8 cellular contexts compared by ENCODE assay signal in the genomic region with DNA sequence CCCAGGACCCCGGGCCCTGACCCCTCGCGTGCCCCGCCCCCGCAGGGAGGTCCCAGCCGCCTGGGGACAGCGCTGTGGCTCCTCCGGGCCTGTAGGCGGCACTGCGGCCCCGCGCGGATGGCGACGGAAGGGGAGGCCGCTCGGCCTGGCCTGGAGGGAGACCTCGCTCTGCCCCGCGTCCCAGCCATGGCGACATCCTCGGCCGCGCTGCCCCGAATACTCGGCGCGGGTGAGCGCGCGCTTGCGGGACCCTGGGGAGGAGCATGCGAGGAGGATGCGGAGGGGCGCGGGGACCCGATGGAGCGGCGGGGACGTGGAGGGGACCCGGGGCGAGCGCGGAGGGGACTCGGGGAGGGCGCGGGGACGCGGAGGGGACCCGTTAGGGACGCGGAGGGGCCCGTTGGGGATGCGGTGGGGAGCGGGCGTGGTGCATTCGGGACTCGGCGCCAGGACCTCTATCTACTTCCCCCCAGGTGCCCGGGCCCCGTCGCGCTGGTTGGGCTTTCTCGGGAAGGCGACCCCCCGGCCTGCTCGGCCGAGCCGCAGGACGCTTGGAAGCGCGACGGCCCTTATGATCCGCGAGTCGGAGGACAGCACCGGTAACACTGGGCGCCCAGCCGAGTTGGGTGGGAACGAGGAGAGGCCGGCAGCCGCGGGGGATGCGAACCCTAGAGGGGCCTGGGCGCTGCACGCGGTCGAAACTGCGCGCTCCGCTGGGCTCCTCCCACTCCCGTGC. TPM values are rescaled to one million over a fixed set of nuclear protein-coding genes. Genes with fewer than 3 reads are reported as not detected.
DNase-seq lines count a peak whose midpoint lies in the region; ATAC-seq, FAIRE-seq and TF ChIP-seq lines count a peak whose summit lies in the region.

Gene MRPS2, plus strand, starts transcription at position 158 of the 736 bp plus-strand sequence. Its CDS starts 29 bp downstream, at position 187.

- peak; percentile 76 for ATAC-seq in HG02571 (IDR thresholded peaks at IDR 0.05; ENCODE audit: unreplicated experiment)

- H2AFZ ChIP-seq in astrocyte (ENCODE audit: low read depth, low read length) (peak within 1 kb of the TSS; percentile 87), hepatocyte (peak within 1 kb of the TSS; percentile 95)

- peak within 1 kb of the TSS; percentile 75 for H3K27ac Mint-ChIP-seq in astrocyte (ENCODE audit: unreplicated experiment)

- no peak for FAIRE-seq in astrocyte (lab: Jason Lieb, UNC)

- TF ChIP-seq POLR2A in GM10847 (IDR thresholded peaks at IDR 0.05; ENCODE audit: extremely low read depth, insufficient read length) = peak; percentile 81

- H3K4me3 ChIP-seq in astrocyte (ENCODE audit: insufficient read depth, low read depth, low read length) (peak within 1 kb of the TSS; percentile 68), hepatocyte (peak within 1 kb of the TSS; percentile 92), retinal pigment epithelial cell (ENCODE audit: low read length) (peak within 1 kb of the TSS; percentile 74)

- H3K36me3 ChIP-seq in astrocyte (ENCODE audit: insufficient read depth, low read length) = no peaks in the 10 kb centered on the region
- H3K36me3 ChIP-seq in hepatocyte (replicated peaks; ENCODE audit: insufficient read depth, low read depth) = no peaks in the 10 kb centered on the region

- H3K9me3 ChIP-seq in astrocyte (ENCODE audit: insufficient read depth, low read depth, low read length) (no peaks in the 10 kb centered on the region), hepatocyte (ENCODE audit: low read depth) (no peaks in the 10 kb centered on the region)

- 2% methylated on average over 41 of the region's 92 CpGs for WGBS in hepatocyte (ENCODE audit: low lambda C conversion rate, missing lambda C conversion rate)

- H3K4me3 Mint-ChIP-seq in astrocyte (ENCODE audit: unreplicated experiment) = peak within 1 kb of the TSS; percentile 89

- H3K9me2 ChIP-seq in hepatocyte (replicated peaks; ENCODE audit: insufficient read depth) = no peaks in the 10 kb centered on the region

- peaks cover 27% of the 10 kb centered on the region for H3K79me2 ChIP-seq in astrocyte (ENCODE audit: insufficient read depth, low read length)
- H3K79me2 ChIP-seq in hepatocyte = peaks cover 17% of the 10 kb centered on the region

- peaks cover 41% of the 10 kb centered on the region for H4K20me1 ChIP-seq in astrocyte (ENCODE audit: insufficient read depth, low read length)
- H4K20me1 ChIP-seq in hepatocyte (ENCODE audit: insufficient read depth, poor library complexity, severe bottlenecking) = peaks cover 5% of the 10 kb centered on the region

- H3K4me1 ChIP-seq in astrocyte (ENCODE audit: insufficient read depth, low read length) (peaks cover 14% of the 10 kb centered on the region), hepatocyte (ENCODE audit: insufficient read depth) (peaks cover 7% of the 10 kb centered on the region)

- DNase-seq in NCI-H1092 (lab: John Stamatoyannopoulos, UW) (peak; percentile 77), T-helper 22 cell (ENCODE audit: low read depth) (peak; percentile 67), astrocyte (ENCODE audit: low read depth) (peak; percentile 73), hepatocyte (ENCODE audit: low spot score) (peak; percentile 95), retinal pigment epithelial cell (ENCODE audit: low read depth) (peak; percentile 39), OCI-M2 (lab: John Stamatoyannopoulos, UW; ENCODE audit: unreplicated experiment) (no peak)

- peak within 1 kb of the TSS; percentile 93 for H3K4me2 ChIP-seq in astrocyte (ENCODE audit: low read length)
- H3K4me2 ChIP-seq in hepatocyte = peak within 1 kb of the TSS; percentile 99

- peak within 1 kb of the TSS; percentile 89 for H3K9ac ChIP-seq in astrocyte (ENCODE audit: low read length)

- no peaks in the 10 kb centered on the region for H3K9me3 Mint-ChIP-seq in astrocyte (ENCODE audit: unreplicated experiment)

- H3K27me3 Mint-ChIP-seq in astrocyte (ENCODE audit: low read depth, unreplicated experiment) = no peaks in the 10 kb centered on the region

- H3K27me3 ChIP-seq in astrocyte (ENCODE audit: insufficient read depth, low read length) (no peaks in the 10 kb centered on the region), hepatocyte (no peaks in the 10 kb centered on the region)

- TF ChIP-seq CTCF in astrocyte (IDR thresholded peaks at IDR 0.05; ENCODE audit: insufficient read depth, low read depth, low read length) (peak; percentile 37), hepatocyte (IDR thresholded peaks at IDR 0.05; ENCODE audit: poor library complexity) (peak; percentile 90), retinal pigment epithelial cell (conservative IDR thresholded peaks at IDR 0.05; ENCODE audit: low read depth, low read length) (peak; percentile 79)

- H3K27ac ChIP-seq in astrocyte (ENCODE audit: low read depth, low read length) (peak within 1 kb of the TSS; percentile 66), hepatocyte (peak within 1 kb of the TSS; percentile 86)

- H3K36me3 Mint-ChIP-seq in astrocyte (ENCODE audit: low read depth, unreplicated experiment) = peaks cover 11% of the 10 kb centered on the region

- H3K4me1 Mint-ChIP-seq in astrocyte (ENCODE audit: low read depth, unreplicated experiment) = peaks cover 7% of the 10 kb centered on the region

RNA-seq across cellular contexts. Expression of gene MRPS2, which starts in this region (rescaled TPM):
- total RNA-seq in astrocyte (35.8 and 38.6 TPM in 2 replicates), hepatocyte (22.4 and 28.0 TPM in 2 replicates)
- 57.0 and 59.1 TPM in 2 replicates for polyA plus RNA-seq in hepatocyte

Comparison
In these comparisons a context has a peak if more than half of its experiments do, and no peak if none do; other contexts are left out.
1. CTCF ChIP-seq: peak in every context shown above with its lines; median percentile 90 in hepatocyte; 79 in retinal pigment epithelial cell; 37 in astrocyte.